ENCODE assay signal across 8 cellular contexts in genomic region chr19:42268704-42269517, GRCh38. TPM values are rescaled to one million over a fixed set of nuclear protein-coding genes. Genes with fewer than 3 reads are reported as not detected.
DNase-seq lines count a peak whose midpoint lies in the region; ATAC-seq and TF ChIP-seq lines count a peak whose summit lies in the region.

Gene CIC, plus strand, starts transcription at chr19:42269252. Its CDS starts 2,532 bp downstream, at chr19:42271784.

- H3K36me3 ChIP-seq in OCI-LY3 (replicated peaks; ENCODE audit: low read depth, low read length) (peaks cover 4% of the 10 kb centered on the region), mesendoderm (ENCODE audit: control insufficient read depth, insufficient read depth, low read length) (no peaks in the 10 kb centered on the region)

- no peak within 1 kb of the TSS for H3K23ac ChIP-seq in mesendoderm (ENCODE audit: low read length)

- no peaks in the 10 kb centered on the region for H4K20me1 ChIP-seq in OCI-LY3 (ENCODE audit: insufficient read depth, low read length)

- H3K27me3 ChIP-seq in OCI-LY3 (ENCODE audit: low read depth, low read length): no peaks in the 10 kb centered on the region
- H3K27me3 ChIP-seq in mesendoderm (ENCODE audit: insufficient read depth, low read length, poor library complexity): no peaks in the 10 kb centered on the region

- in situ Hi-C loops in Caki2 (cut with HindIII; ENCODE audit: low pct_unique_long_range_greater_than_20kb, low sequenced_read_pairs): no loop called here
- in situ Hi-C loops in endometrial microvascular endothelial cells (cut with HindIII; ENCODE audit: inconsistent ontology term, low pct_unique_long_range_greater_than_20kb, low sequenced_read_pairs): no loop called here

- H3K18ac ChIP-seq in mesendoderm (ENCODE audit: low read length): peak within 1 kb of the TSS; percentile 75

- peak within 1 kb of the TSS; percentile 98 for H3K4me2 ChIP-seq in OCI-LY3 (ENCODE audit: low read length)
- peak within 1 kb of the TSS; percentile 20 for H3K4me2 ChIP-seq in mesendoderm (ENCODE audit: low read length)

- H3K56ac ChIP-seq in mesendoderm (ENCODE audit: low read length): peak within 1 kb of the TSS; percentile 94

- peak; percentile 100 for DNase-seq in Caki2 (ENCODE audit: low read depth)
- peak; percentile 99 for DNase-seq in HuH-7.5 (ENCODE audit: low spot score)
- peak; percentile 99 for DNase-seq in activated CD8-positive, alpha-beta memory T cell treated with anti-CD3 and anti-CD28 coated beads, Interleukin-2, amount 50 U/mL, for 48 hours
- DNase-seq in mesendoderm: peak; percentile 100
- peak; percentile 97 for DNase-seq in stimulated activated CD8-positive, alpha-beta memory T cell treated with anti-CD3 and anti-CD28 coated beads, Interleukin-15, amount 100 ng/mL, for 1 hour (ENCODE audit: low read depth)

- peaks cover 20% of the 10 kb centered on the region for H3K4me1 ChIP-seq in OCI-LY3 (ENCODE audit: low read length)
- H3K4me1 ChIP-seq in mesendoderm (ENCODE audit: control insufficient read depth, low read depth, low read length): peaks cover 2% of the 10 kb centered on the region

- no CpG with 5 or more reads among the region's 53 CpGs for WGBS in mesendoderm (ENCODE audit: extremely low coverage, insufficient coverage, low lambda C conversion rate)

- H4K5ac ChIP-seq in mesendoderm (ENCODE audit: low read length): no peak within 1 kb of the TSS

- H3K27ac ChIP-seq in OCI-LY3 (ENCODE audit: low read length) (peak within 1 kb of the TSS; percentile 88), mesendoderm (ENCODE audit: low read depth, low read length) (peak within 1 kb of the TSS; percentile 41)

- peaks cover 7% of the 10 kb centered on the region for H3K79me1 ChIP-seq in mesendoderm (ENCODE audit: low read length)

- peak within 1 kb of the TSS; percentile 65 for H2BK5ac ChIP-seq in mesendoderm (ENCODE audit: low read length)

- peak within 1 kb of the TSS; percentile 81 for H3K4me3 ChIP-seq in OCI-LY3 (ENCODE audit: low read length)
- peak within 1 kb of the TSS; percentile 71 for H3K4me3 ChIP-seq in mesendoderm (ENCODE audit: low read length)

- H2BK15ac ChIP-seq in mesendoderm (replicated peaks; ENCODE audit: low read depth): no peak within 1 kb of the TSS

- peak within 1 kb of the TSS; percentile 90 for H2AFZ ChIP-seq in OCI-LY3 (ENCODE audit: low read depth, low read length)

- ATAC-seq in GM21528 (IDR thresholded peaks at IDR 0.05; ENCODE audit: low FRiP score, unreplicated experiment): peak; percentile 82

- peaks cover 25% of the 10 kb centered on the region for H3K79me2 ChIP-seq in OCI-LY3 (ENCODE audit: low read length)
- no peaks in the 10 kb centered on the region for H3K79me2 ChIP-seq in mesendoderm (ENCODE audit: control insufficient read depth, insufficient read depth, low read length)

- H3K9ac ChIP-seq in OCI-LY3 (ENCODE audit: low read length) (peak within 1 kb of the TSS; percentile 95), mesendoderm (ENCODE audit: low read length) (peak within 1 kb of the TSS; percentile 77)

- no peaks in the 10 kb centered on the region for H3K9me3 ChIP-seq in OCI-LY3 (ENCODE audit: insufficient read depth, low read length)

- peak within 1 kb of the TSS; percentile 96 for H3K4ac ChIP-seq in mesendoderm (ENCODE audit: low read depth, low read length)

- TF ChIP-seq CTCF in OCI-LY3 (IDR thresholded peaks at IDR 0.05; ENCODE audit: low read depth, low read length): no peak

- H2AK5ac ChIP-seq in mesendoderm (ENCODE audit: low read length): no peak within 1 kb of the TSS

- no peak within 1 kb of the TSS for H4K8ac ChIP-seq in mesendoderm (ENCODE audit: low read depth, low read length)

- H2BK120ac ChIP-seq in mesendoderm (ENCODE audit: low read depth, low read length): no peak within 1 kb of the TSS

RNA-seq across cellular contexts. Expression of gene CIC, which starts in this region (rescaled TPM):
- total RNA-seq in Caki2 (2014; rRNA removed; shearing (Covaris generic); ENCODE audit: low replicate concordance): 13.6 and 27.5 TPM in 2 replicates
- total RNA-seq in endometrial microvascular endothelial cells (ENCODE audit: inconsistent ontology term): 36.0 TPM
- 21.7 TPM for polyA plus RNA-seq in mesendoderm (2013, experiment 1 of 2)
- polyA plus RNA-seq in mesendoderm (2013, experiment 2 of 2): 22.2 TPM

Comparison
In these comparisons a context has a peak if more than half of its experiments do, and no peak if none do; other contexts are left out.
1. Peak in every context shown above with its lines: DNase-seq, ATAC-seq, H3K4me3 ChIP-seq and H3K27ac ChIP-seq.